ENCODE assay signal across 39 cellular contexts in genomic region chr6:111916747-111917146, GRCh38.
"Had no signal": no experiment of that assay in that cellular context is flagged by ENCODE, and none has a peak within 500 bp of the region (broad histone marks: within the 10 kb centered on the region; RNA-seq: fewer than 3 reads in every experiment).

No MANE protein-coding gene starts in this region.

- H3K36me3 Mint-ChIP-seq: activated CD4-positive, alpha-beta memory T cell treated with anti-CD3 and anti-CD28 coated beads for 36 hours; activated naive CD4-positive, alpha-beta T cell treated with anti-CD3 and anti-CD28 coated beads, Interleukin-2, amount 50 U/mL, for 72 hours; activated naive CD8-positive, alpha-beta T cell treated with anti-CD3 and anti-CD28 coated beads for 36 hours; T-cell had no signal

- H3K27me3 ChIP-seq: adrenal gland, body of pancreas, brain microvascular endothelial cell, breast epithelium, cardiac muscle cell had no signal

- H3K4me3 Mint-ChIP-seq: activated B cell treated with CpG ODN at 0.5 μM for 24 hours; activated CD4-positive, alpha-beta memory T cell treated with anti-CD3 and anti-CD28 coated beads for 36 hours; activated CD4-positive, alpha-beta T cell treated with anti-CD3 and anti-CD28 coated beads, Interleukin-2, amount 10 ng/mL, durations not matched to agents 24 days and 14 days; activated CD8-positive, alpha-beta T cell treated with anti-CD3 and anti-CD28 coated beads for 36 hours; activated naive CD4-positive, alpha-beta T cell treated with anti-CD3 and anti-CD28 coated beads for 36 hours; activated naive CD8-positive, alpha-beta T cell treated with anti-CD3 and anti-CD28 coated beads for 36 hours; activated T-cell treated with anti-CD3 and anti-CD28 coated beads, Interleukin-2, amount 50 U/mL, for 4 hours; activated T-cell treated with anti-CD3 and anti-CD28 coated beads, Interleukin-2, amount 50 U/mL, for 72 hours; activated T-helper 1 cell treated with anti-CD3 and anti-CD28 coated beads, Interleukin-12 subunit alpha, Interleukin-12 subunit beta, Interleukin-2, Interleukin-4 antibody, amounts not matched to agents 30 ng/mL and 10 ng/mL and 1 ng/mL, durations not matched to agents 14 hours and 24 hours and 36 hours; activated T-helper 17 cell treated with anti-CD3 and anti-CD28 coated beads, Interleukin-2, amount 50 U/mL, for 72 hours; central memory CD8-positive, alpha-beta T cell; T-cell; T-helper 2 cell treated with Interferon-gamma antibody and Interleukin-4, amounts not matched to agents 5 μg/mL and 100 μg/mL, for 36 hours had no signal

- FAIRE-seq: astrocyte, TTC549 had no signal

- H3K9me3 Mint-ChIP-seq: activated B cell treated with CpG ODN at 0.5 μM for 24 hours; activated CD4-positive, alpha-beta memory T cell treated with anti-CD3 and anti-CD28 coated beads for 36 hours; activated CD4-positive, alpha-beta T cell treated with anti-CD3 and anti-CD28 coated beads, Interleukin-2, amount 10 ng/mL, durations not matched to agents 24 days and 14 days; activated CD8-positive, alpha-beta T cell treated with anti-CD3 and anti-CD28 coated beads for 36 hours; activated naive CD4-positive, alpha-beta T cell treated with anti-CD3 and anti-CD28 coated beads for 36 hours; activated naive CD8-positive, alpha-beta T cell treated with anti-CD3 and anti-CD28 coated beads for 36 hours; activated T-cell treated with anti-CD3 and anti-CD28 coated beads, Interleukin-2, amount 50 U/mL, for 4 hours; activated T-helper 1 cell treated with anti-CD3 and anti-CD28 coated beads, Interleukin-12 subunit alpha, Interleukin-12 subunit beta, Interleukin-2, Interleukin-4 antibody, amounts not matched to agents 30 ng/mL and 10 ng/mL and 1 ng/mL, durations not matched to agents 14 hours and 24 hours and 36 hours; activated T-helper 17 cell treated with anti-CD3 and anti-CD28 coated beads, Interleukin-2, amount 50 U/mL, for 72 hours; central memory CD8-positive, alpha-beta T cell; T-cell; T-helper 2 cell treated with Interferon-gamma antibody and Interleukin-4, amounts not matched to agents 5 μg/mL and 100 μg/mL, for 36 hours had no signal

- H3K27me3 Mint-ChIP-seq: activated B cell treated with CpG ODN at 0.5 μM for 24 hours; activated CD4-positive, alpha-beta memory T cell treated with anti-CD3 and anti-CD28 coated beads for 36 hours; activated CD4-positive, alpha-beta T cell treated with anti-CD3 and anti-CD28 coated beads, Interleukin-2, amount 10 ng/mL, durations not matched to agents 24 days and 14 days; activated CD8-positive, alpha-beta T cell treated with anti-CD3 and anti-CD28 coated beads for 36 hours; activated naive CD8-positive, alpha-beta T cell treated with anti-CD3 and anti-CD28 coated beads for 36 hours; activated T-helper 17 cell treated with anti-CD3 and anti-CD28 coated beads, Interleukin-2, amount 50 U/mL, for 72 hours; central memory CD8-positive, alpha-beta T cell had no signal

- DNase-seq: activated B cell treated with CpG ODN at 0.5 μM for 24 hours; activated CD4-positive, alpha-beta memory T cell treated with anti-CD3 and anti-CD28 coated beads for 36 hours; activated CD4-positive, alpha-beta T cell treated with anti-CD3 and anti-CD28 coated beads for 4 hours; activated CD4-positive, alpha-beta T cell treated with anti-CD3 and anti-CD28 coated beads, Interleukin-2, amount 10 ng/mL, durations not matched to agents 24 days and 14 days; activated CD4-positive, alpha-beta T cell treated with anti-CD3 and anti-CD28 coated beads, Interleukin-2, amount 50 U/mL, for 1 hour; activated CD4-positive, alpha-beta T cell treated with anti-CD3 and anti-CD28 coated beads, Interleukin-2, amount 50 U/mL, for 4 hours; activated CD4-positive, CD25-positive, alpha-beta regulatory T cell treated with anti-CD3 and anti-CD28 coated beads, Interleukin-2, amount 50 U/mL, for 72 hours; activated CD8-positive, alpha-beta memory T cell treated with anti-CD3 and anti-CD28 coated beads, Interleukin-2, amount 50 U/mL, for 4 hours; activated CD8-positive, alpha-beta T cell treated with anti-CD3 and anti-CD28 coated beads for 36 hours; activated effector memory CD4-positive, alpha-beta T cell treated with anti-CD3 and anti-CD28 coated beads, Interleukin-2, amount 50 U/mL, for 16 hours; activated gamma-delta T cell treated with Interleukin-2 at 50 U/mL for 16 hours; activated naive CD4-positive, alpha-beta T cell; activated naive CD4-positive, alpha-beta T cell treated with anti-CD3 and anti-CD28 coated beads for 36 hours; activated naive CD4-positive, alpha-beta T cell treated with anti-CD3 and anti-CD28 coated beads, Interleukin-2, amount 50 U/mL, for 16 hours; activated naive CD8-positive, alpha-beta T cell treated with anti-CD3 and anti-CD28 coated beads for 36 hours; activated T-cell treated with anti-CD3 and anti-CD28 coated beads for 4 hours; activated T-cell treated with anti-CD3 and anti-CD28 coated beads, Interleukin-2, amount 50 U/mL, for 1 hour; activated T-cell treated with anti-CD3 and anti-CD28 coated beads, Interleukin-2, amount 50 U/mL, for 4 hours; activated T-cell treated with anti-CD3 and anti-CD28 coated beads, Interleukin-2, amount 50 U/mL, for 72 hours; adrenal gland; amniotic stem cell; aorta; body of pancreas; brain microvascular endothelial cell; caudate nucleus; cerebellar nuclear complex; T-cell; T-helper 2 cell; T-helper 9 cell had no signal

- H3K4me1 ChIP-seq: adrenal gland, body of pancreas, breast epithelium had no signal

- H3K9me3 ChIP-seq: adrenal gland, body of pancreas, breast epithelium had no signal

- H3K36me3 ChIP-seq: adrenal gland, brain microvascular endothelial cell, breast epithelium, cardiac muscle cell had no signal

- H3K4me1 Mint-ChIP-seq: activated B cell treated with CpG ODN at 0.5 μM for 24 hours; activated T-helper 17 cell treated with anti-CD3 and anti-CD28 coated beads, Interleukin-2, amount 50 U/mL, for 72 hours; central memory CD8-positive, alpha-beta T cell had no signal

- H3K4me3 ChIP-seq: adrenal gland, body of pancreas, breast epithelium, cardiac muscle cell had no signal

- ATAC-seq: activated CD8-positive, alpha-beta T cell treated with anti-CD3 and anti-CD28 coated beads for 36 hours; activated naive CD4-positive, alpha-beta T cell treated with anti-CD3 and anti-CD28 coated beads, Interleukin-2, amount 50 U/mL, for 72 hours; activated T-cell treated with anti-CD3 and anti-CD28 coated beads, Interleukin-2, amount 50 U/mL, for 4 hours; activated T-cell treated with anti-CD3 and anti-CD28 coated beads, Interleukin-2, amount 50 U/mL, for 72 hours; activated T-helper 17 cell treated with anti-CD3 and anti-CD28 coated beads, Interleukin-2, amount 50 U/mL, for 72 hours; body of pancreas; T-cell had no signal

- H3K27ac Mint-ChIP-seq: activated B cell treated with CpG ODN at 0.5 μM for 24 hours; activated CD4-positive, alpha-beta memory T cell treated with anti-CD3 and anti-CD28 coated beads for 36 hours; activated CD4-positive, alpha-beta T cell treated with anti-CD3 and anti-CD28 coated beads, Interleukin-2, amount 10 ng/mL, durations not matched to agents 24 days and 14 days; activated CD8-positive, alpha-beta T cell treated with anti-CD3 and anti-CD28 coated beads for 36 hours; activated naive CD4-positive, alpha-beta T cell treated with anti-CD3 and anti-CD28 coated beads for 36 hours; activated naive CD4-positive, alpha-beta T cell treated with anti-CD3 and anti-CD28 coated beads, Interleukin-2, amount 50 U/mL, for 72 hours; activated naive CD8-positive, alpha-beta T cell treated with anti-CD3 and anti-CD28 coated beads for 36 hours; activated T-cell treated with anti-CD3 and anti-CD28 coated beads, Interleukin-2, amount 50 U/mL, for 72 hours; activated T-helper 1 cell treated with anti-CD3 and anti-CD28 coated beads, Interleukin-12 subunit alpha, Interleukin-12 subunit beta, Interleukin-2, Interleukin-4 antibody, amounts not matched to agents 30 ng/mL and 10 ng/mL and 1 ng/mL, durations not matched to agents 14 hours and 24 hours and 36 hours; activated T-helper 17 cell treated with anti-CD3 and anti-CD28 coated beads, Interleukin-2, amount 50 U/mL, for 72 hours; T-cell; T-helper 2 cell treated with Interferon-gamma antibody and Interleukin-4, amounts not matched to agents 5 μg/mL and 100 μg/mL, for 36 hours had no signal

- H3K27ac ChIP-seq: adrenal gland, body of pancreas, brain microvascular endothelial cell, breast epithelium, cardiac muscle cell, VCaP had no signal
